ENCODE assay signal across 1 cellular context in genomic region chr2:215364157-215365155, GRCh38.
TF ChIP-seq lines count a peak whose summit lies in the region.

No MANE protein-coding gene starts in this region.

TF ChIP-seq in HepG2, 621 proteins besides CTCF, POLR2A, EP300 and RAD21 (continued from another document):
- TF ChIP-seq ATF4 (CRISPR knock-in tag; IDR thresholded peaks at IDR 0.05): peak in 1 of 2 experiments; percentile 13; a peak in 1 of 4 replicates
- TF ChIP-seq ELK4 (CRISPR knock-in tag; IDR thresholded peaks at IDR 0.05; ENCODE audit: borderline replicate concordance): no peak
- TF ChIP-seq ZNF841 (CRISPR knock-in tag; IDR thresholded peaks at IDR 0.05; ENCODE audit: borderline replicate concordance): 0 out of 2 replicates have a peak, but pooled peaks have one; percentile 45
- TF ChIP-seq SOX6 (IDR thresholded peaks at IDR 0.05): no peak
- TF ChIP-seq SOX6 (CRISPR knock-in tag; IDR thresholded peaks at IDR 0.05): 0 out of 2 replicates have a peak, but pooled peaks have one; percentile 11
- no peak for TF ChIP-seq HNRNPLL (IDR thresholded peaks at IDR 0.05; ENCODE audit: low read depth, low read length, poor library complexity, severe bottlenecking)
- TF ChIP-seq POLR2AphosphoS2 (IDR thresholded peaks at IDR 0.05; ENCODE audit: low read depth, low read length): peak; percentile 83
- TF ChIP-seq ZNF780A (CRISPR knock-in tag; IDR thresholded peaks at IDR 0.05): peak; percentile 32; the same call in 1 of the 2 replicates
- TF ChIP-seq TOPORS (CRISPR knock-in tag; IDR thresholded peaks at IDR 0.05): peak; percentile 28; the same call in 1 of the 2 replicates
- TF ChIP-seq SALL1 (CRISPR knock-in tag; IDR thresholded peaks at IDR 0.05): no peak
- 0 out of 2 replicates have a peak, but pooled peaks have one; percentile 90 for TF ChIP-seq SSRP1 (CRISPR knock-in tag; IDR thresholded peaks at IDR 0.05)
- 0 out of 2 replicates have a peak, but pooled peaks have one; percentile 62 for TF ChIP-seq ZNF280D (CRISPR knock-in tag; IDR thresholded peaks at IDR 0.05)
- 0 out of 2 replicates have a peak, but pooled peaks have one; percentile 17 for TF ChIP-seq ATF1 (CRISPR knock-in tag; IDR thresholded peaks at IDR 0.05)
- 0 out of 2 replicates have a peak, but pooled peaks have one; percentile 23 for TF ChIP-seq ZBTB34 (CRISPR knock-in tag; IDR thresholded peaks at IDR 0.05)
